ENCODE assay signal across 20 cellular contexts in genomic region chr10:34295142-34295548, GRCh38.
DNase-seq lines count a peak whose midpoint lies in the region; ATAC-seq, FAIRE-seq and TF ChIP-seq lines count a peak whose summit lies in the region.
"Had no signal": no experiment of that assay in that cellular context is flagged by ENCODE, and none has a peak within 500 bp of the region (broad histone marks: within the 10 kb centered on the region; RNA-seq: fewer than 3 reads in every experiment).

No MANE protein-coding gene starts in this region.

- peak overlapping the region; percentile 32; the same call in 1 of the 2 replicates for H3K27ac Mint-ChIP-seq in GM23338
- peak overlapping the region; percentile 84 for H3K27ac Mint-ChIP-seq in osteocyte (ENCODE audit: unreplicated experiment)
- H3K27ac Mint-ChIP-seq in effector memory CD8-positive, alpha-beta T cell = no peak overlapping the region
- H3K27ac Mint-ChIP-seq: activated CD4-positive, alpha-beta memory T cell treated with anti-CD3 and anti-CD28 coated beads for 36 hours; B cell; memory B cell had no signal

- H3K4me1 ChIP-seq in GM23338 (ENCODE audit: insufficient read depth) (peaks cover 22% of the 10 kb centered on the region), upper lobe of left lung (peaks cover 0 to 3% (median 0%) of the 10 kb centered on the region in 4 donors)

- TF ChIP-seq EP300 in upper lobe of left lung (IDR thresholded peaks at IDR 0.05) = no peak

- H3K4me2 ChIP-seq in GM23338 = no peak overlapping the region

- no peak overlapping the region for H3K4me3 Mint-ChIP-seq in GM23338
- H3K4me3 Mint-ChIP-seq in osteocyte (ENCODE audit: unreplicated experiment) = no peak overlapping the region
- no peak overlapping the region for H3K4me3 Mint-ChIP-seq in effector memory CD8-positive, alpha-beta T cell
- H3K4me3 Mint-ChIP-seq: activated CD4-positive, alpha-beta memory T cell treated with anti-CD3 and anti-CD28 coated beads for 36 hours; B cell; memory B cell had no signal

- TF ChIP-seq POLR2A in upper lobe of left lung (IDR thresholded peaks at IDR 0.05) = no peak

- H3K27ac ChIP-seq in GM23338 (ENCODE audit: low read depth) = peak overlapping the region; percentile 1; the same call in 1 of the 2 replicates
- H3K27ac ChIP-seq in upper lobe of left lung = no peak overlapping the region
- H3K27ac ChIP-seq: foreskin keratinocyte had no signal

- DNase-seq in GM23338 (ENCODE audit: low spot score) (no peak), RCC 7860 (ENCODE audit: low spot score) (peak; percentile 52), foreskin melanocyte (peak; percentile 34), osteocyte (ENCODE audit: extremely low spot score, unreplicated experiment) (no peak), upper lobe of left lung (no peak)
- DNase-seq in effector memory CD8-positive, alpha-beta T cell = no peak
- DNase-seq: activated CD4-positive, alpha-beta memory T cell treated with anti-CD3 and anti-CD28 coated beads for 36 hours; foreskin keratinocyte; GF-D8; NCI-H2107; right cardiac atrium; stimulated activated CD4-positive, alpha-beta T cell treated with anti-CD3 and anti-CD28 coated beads, Interleukin-2, amount 100 ng/mL, for 48 hours had no signal

- no peaks in the 10 kb centered on the region for H3K79me2 ChIP-seq in GM23338 (replicated peaks; ENCODE audit: insufficient read depth)

- no peaks in the 10 kb centered on the region for H3F3A ChIP-seq in GM23338 (replicated peaks; ENCODE audit: low read depth)

- H3K9me3 Mint-ChIP-seq in GM23338 (no peaks in the 10 kb centered on the region), osteocyte (ENCODE audit: unreplicated experiment) (no peaks in the 10 kb centered on the region)
- peaks cover 0 to 5% of the 10 kb centered on the region in 2 donors for H3K9me3 Mint-ChIP-seq in effector memory CD8-positive, alpha-beta T cell
- H3K9me3 Mint-ChIP-seq: activated CD4-positive, alpha-beta memory T cell treated with anti-CD3 and anti-CD28 coated beads for 36 hours; memory B cell had no signal

- H3K27me3 ChIP-seq in GM23338 (ENCODE audit: insufficient read depth) (no peaks in the 10 kb centered on the region), upper lobe of left lung (no peaks in the 10 kb centered on the region)
- H3K27me3 ChIP-seq: foreskin keratinocyte had no signal

- no peaks in the 10 kb centered on the region for H3K9me3 ChIP-seq in upper lobe of left lung

- FAIRE-seq in RCC 7860 (lab: Jason Lieb, UNC) = peak; percentile 76
- FAIRE-seq: D721Med, endometrium, GM12892 had no signal

- WGBS in upper lobe of left lung, 2 donors = 53 to 76% methylated on average over 6 of the region's 6 CpGs

- H3K27me3 Mint-ChIP-seq in GM23338 (ENCODE audit: insufficient read depth, low read depth, poor library complexity) (peaks cover 2% of the 10 kb centered on the region), osteocyte (ENCODE audit: unreplicated experiment) (no peaks in the 10 kb centered on the region)
- H3K27me3 Mint-ChIP-seq in effector memory CD8-positive, alpha-beta T cell = no peaks in the 10 kb centered on the region
- H3K27me3 Mint-ChIP-seq: B cell, memory B cell had no signal

- H2AFZ ChIP-seq in GM23338 = no peak overlapping the region

- H4K20me1 ChIP-seq in GM23338 (replicated peaks; ENCODE audit: insufficient read depth) = no peaks in the 10 kb centered on the region

- peaks cover 36% of the 10 kb centered on the region for H3K4me1 Mint-ChIP-seq in GM23338
- H3K4me1 Mint-ChIP-seq in osteocyte (ENCODE audit: unreplicated experiment) = peaks cover 76% of the 10 kb centered on the region
- H3K4me1 Mint-ChIP-seq in effector memory CD8-positive, alpha-beta T cell (ENCODE audit: low read depth in 2 of 2) = no peaks in the 10 kb centered on the region
- H3K4me1 Mint-ChIP-seq: B cell, memory B cell had no signal

- no peaks in the 10 kb centered on the region; the same call in 1 of the 2 replicates for H3K9me2 ChIP-seq in GM23338 (ENCODE audit: insufficient read depth)

- H3K36me3 Mint-ChIP-seq in GM23338 (ENCODE audit: low read depth) = no peaks in the 10 kb centered on the region
- no peaks in the 10 kb centered on the region for H3K36me3 Mint-ChIP-seq in osteocyte (ENCODE audit: unreplicated experiment)
- no peaks in the 10 kb centered on the region for H3K36me3 Mint-ChIP-seq in effector memory CD8-positive, alpha-beta T cell (ENCODE audit: insufficient read depth)
- H3K36me3 Mint-ChIP-seq: activated CD4-positive, alpha-beta memory T cell treated with anti-CD3 and anti-CD28 coated beads for 36 hours; memory B cell had no signal

- H3K36me3 ChIP-seq in GM23338 (ENCODE audit: insufficient read depth) (no peaks in the 10 kb centered on the region), upper lobe of left lung (no peaks in the 10 kb centered on the region)

- TF ChIP-seq CTCF in GM23338 (conservative IDR thresholded peaks at IDR 0.05; ENCODE audit: low read depth in 2 of 2) = no peak
- TF ChIP-seq CTCF in osteocyte (IDR thresholded peaks at IDR 0.05) = no peak
- TF ChIP-seq CTCF in upper lobe of left lung (IDR thresholded peaks at IDR 0.05) = no peak

- no peak overlapping the region for H3K4me3 ChIP-seq in GM23338
- no peak overlapping the region for H3K4me3 ChIP-seq in upper lobe of left lung

- no peak for ATAC-seq in GM23338
- no peak for ATAC-seq in effector memory CD8-positive, alpha-beta T cell (replicated peaks)
- ATAC-seq in GM21447 (IDR thresholded peaks at IDR 0.05; ENCODE audit: unreplicated experiment) = no peak
- ATAC-seq in HG03521 (IDR thresholded peaks at IDR 0.05; ENCODE audit: unreplicated experiment) = no peak
- ATAC-seq in upper lobe of left lung (ENCODE audit: low FRiP score in 2 of 2) = no peak
- ATAC-seq: foreskin keratinocyte, Panc1, right cardiac atrium had no signal

TF ChIP-seq in GM23338, 12 proteins besides CTCF, POLR2A, EP300 and RAD21:
- TF ChIP-seq REST (IDR thresholded peaks at IDR 0.05; ENCODE audit: unreplicated experiment) (no peak), STAT1 (IDR thresholded peaks at IDR 0.05; ENCODE audit: unreplicated experiment) (no peak), ZNF114 (CRISPR knock-in tag; IDR thresholded peaks at IDR 0.05) (no peak)
TF ChIP-seq in GM23338: peak in this region for 0.

Comparison
In these comparisons a context has a peak if more than half of its experiments do, and no peak if none do; other contexts are left out.
1. DNase-seq: peak in RCC 7860 (single experiment) and foreskin melanocyte (single experiment); none in GM23338 (single experiment), osteocyte (single experiment), effector memory CD8-positive, alpha-beta T cell (0 of 3) and upper lobe of left lung (0 of 2).
2. H3K27ac Mint-ChIP-seq: peak in GM23338 (single experiment) and osteocyte (single experiment); none in effector memory CD8-positive, alpha-beta T cell (0 of 2).